In the genomic region with DNA sequence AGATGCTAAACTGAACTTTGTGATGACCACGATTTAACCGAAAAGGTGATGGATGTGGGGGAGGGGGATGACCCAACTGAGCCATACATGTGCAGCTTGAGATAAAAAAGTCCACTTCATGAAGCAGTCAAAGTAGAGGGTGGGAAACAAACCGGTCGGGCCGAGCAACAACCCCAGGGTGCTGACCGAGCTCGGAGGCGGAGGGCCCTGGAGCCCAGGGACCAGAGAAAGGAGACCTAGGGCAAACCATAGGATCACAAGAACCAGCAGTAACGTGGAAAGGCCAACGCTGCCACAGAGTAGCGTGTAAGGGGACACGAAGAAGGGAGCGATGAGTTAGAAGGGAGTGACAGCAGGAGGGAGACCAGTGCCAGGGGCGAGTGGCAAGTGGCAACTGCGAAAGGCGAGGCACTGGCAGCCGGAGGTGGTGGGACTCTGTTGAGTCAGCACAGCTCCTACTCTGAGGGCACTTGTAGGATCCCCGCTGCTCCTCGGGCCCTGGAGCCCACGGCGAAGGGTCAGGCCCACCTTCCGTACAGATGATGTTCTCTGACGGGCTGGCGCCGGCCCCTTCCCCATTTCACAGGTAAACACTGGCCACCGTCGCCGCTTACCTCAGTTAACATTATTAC, we compare ENCODE assay signal across 8 cellular contexts.
DNase-seq lines count a peak whose midpoint lies in the region; ATAC-seq and TF ChIP-seq lines count a peak whose summit lies in the region.

No MANE protein-coding gene starts in this region.

- H3K9me3 ChIP-seq in iPS DF 6.9 (ENCODE audit: control insufficient read depth, insufficient read depth, low read length): no peaks in the 10 kb centered on the region

- H3K36me3 ChIP-seq in iPS DF 6.9 (ENCODE audit: control insufficient read depth, insufficient read depth, low read length): no peaks in the 10 kb centered on the region

- DNase-seq in EH (ENCODE audit: low read depth) (peak; percentile 50), HuH-7.5 (ENCODE audit: low spot score) (peak; percentile 27), T-helper 2 cell (peak in 4 of 5 experiments; percentile 19 to 62 (median 32)), astrocyte of the cerebellum (ENCODE audit: low read depth) (no peak), iPS DF 6.9 (ENCODE audit: low read depth, low spot score) (no peak), skeletal muscle cell (ENCODE audit: low read depth) (no peak), NCI-H1930 (lab: John Stamatoyannopoulos, UW) (no peak)

- H3K4me3 ChIP-seq in astrocyte of the cerebellum (ENCODE audit: low read depth, low read length): peak overlapping the region; percentile 81
- H3K4me3 ChIP-seq in iPS DF 6.9 (ENCODE audit: low read length): peak overlapping the region; percentile 79
- peak overlapping the region; percentile 95 for H3K4me3 ChIP-seq in skeletal muscle cell (ENCODE audit: low read depth, low read length)

- H3K27me3 ChIP-seq in iPS DF 6.9 (ENCODE audit: control insufficient read depth, insufficient read depth, low read length): no peaks in the 10 kb centered on the region

- H3K27ac ChIP-seq in iPS DF 6.9 (ENCODE audit: low read length): no peak overlapping the region

- peak; percentile 37 for ATAC-seq in GM21576 (IDR thresholded peaks at IDR 0.05; ENCODE audit: unreplicated experiment)

- TF ChIP-seq CTCF in astrocyte of the cerebellum (IDR thresholded peaks at IDR 0.05; ENCODE audit: low read depth, low read length, missing control alignments): no peak

- no peaks in the 10 kb centered on the region; the same call in 1 of the 2 replicates for H3K4me1 ChIP-seq in iPS DF 6.9 (ENCODE audit: control insufficient read depth, insufficient read depth, low read length)

- in situ Hi-C loops in astrocyte of the cerebellum (cut with HindIII; ENCODE audit: low sequenced_read_pairs): no loop called here

- no CpG with 5 or more reads among the region's 28 CpGs for WGBS in iPS DF 6.9 (ENCODE audit: insufficient coverage, insufficient read length)

Comparison
In these comparisons a context has a peak if more than half of its experiments do, and no peak if none do; other contexts are left out.
1. DNase-seq: peak in EH (single experiment), HuH-7.5 (single experiment) and T-helper 2 cell (4 of 5); none in astrocyte of the cerebellum (single experiment), iPS DF 6.9 (single experiment), skeletal muscle cell (single experiment) and NCI-H1930 (0 of 2).
2. Peak in every context shown above with its lines, with median percentiles within 50 percentile points of each other: H3K4me3 ChIP-seq.